ENCODE assay signal across 29 cellular contexts in the genomic region with DNA sequence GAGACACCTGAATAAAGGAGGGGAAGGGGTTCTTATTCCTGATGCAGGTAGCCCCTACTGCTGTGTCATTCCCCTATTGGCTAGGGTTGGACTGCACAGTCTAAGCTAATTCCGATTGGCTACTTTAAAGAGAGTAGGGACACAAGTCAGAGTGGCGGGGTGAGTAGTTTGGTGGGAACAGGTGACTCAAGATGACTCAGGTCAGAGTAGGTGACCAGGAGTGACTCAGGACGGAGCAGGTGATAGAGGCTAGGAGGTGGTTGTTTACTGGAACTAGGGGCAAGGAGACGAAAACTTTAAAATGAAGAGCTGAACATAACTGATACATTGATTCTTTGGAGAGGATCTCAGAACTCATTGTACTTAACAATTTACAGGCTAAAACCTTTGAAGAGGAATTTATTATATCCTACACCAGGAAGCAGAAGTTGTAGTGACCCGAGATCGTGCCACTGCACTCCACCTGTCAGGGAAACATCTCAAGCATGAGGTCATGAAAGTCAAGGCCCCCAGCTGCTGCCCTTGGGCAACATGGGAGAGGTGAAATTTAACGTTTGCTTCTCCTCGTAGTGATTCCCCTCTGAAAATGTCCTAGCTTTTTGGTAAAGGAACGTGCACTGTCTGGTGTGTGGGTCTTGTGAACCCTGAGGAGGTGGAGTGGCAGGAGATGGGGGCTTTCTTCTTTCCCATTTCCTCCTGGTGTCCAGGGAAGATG. TPM values are rescaled to one million over a fixed set of nuclear protein-coding genes. Genes with fewer than 3 reads are reported as not detected.
"Had no signal": no experiment of that assay in that cellular context is flagged by ENCODE, and none has a peak within 500 bp of the region (broad histone marks: within the 10 kb centered on the region; RNA-seq: fewer than 3 reads in every experiment).

No MANE protein-coding gene starts in this region.

- H3K4me1 ChIP-seq: ascending aorta had no signal

- DNase-seq: activated B cell treated with CpG ODN at 0.5 μM for 24 hours; activated CD4-positive, alpha-beta memory T cell treated with anti-CD3 and anti-CD28 coated beads for 36 hours; activated CD4-positive, alpha-beta T cell treated with anti-CD3 and anti-CD28 coated beads for 1 hour; activated CD4-positive, alpha-beta T cell treated with anti-CD3 and anti-CD28 coated beads, Interleukin-2, amount 10 ng/mL, durations not matched to agents 7 days and 5 days; activated CD8-positive, alpha-beta memory T cell treated with anti-CD3 and anti-CD28 coated beads for 24 hours; activated effector memory CD4-positive, alpha-beta T cell treated with anti-CD3 and anti-CD28 coated beads, Interleukin-2, amount 50 U/mL, for 16 hours; activated naive CD4-positive, alpha-beta T cell treated with Interleukin-2 at 50 U/mL for 16 hours; activated naive CD8-positive, alpha-beta T cell treated with anti-CD3 and anti-CD28 coated beads, Interleukin-2, amount 50 U/mL, for 24 hours; activated T-cell treated with anti-CD3 and anti-CD28 coated beads, Interleukin-2, amount 50 U/mL, for 4 hours; amniotic stem cell; body of pancreas; Kasumi-1; KBM-7; NCI-H1092 treated with DMSO at 0.1 percent for 48 hours; NCI-H1436; NCI-H1694 treated with DMSO at 0.1 percent for 48 hours; NCI-H2081; NCI-H510A treated with DMSO at 0.1 percent for 48 hours; NCI-H69; PC-9; SIG-M5; T-cell; T-helper 2 cell; T1000 had no signal

- H3K36me3 ChIP-seq: ascending aorta, cardiac muscle cell had no signal

- H3K27ac ChIP-seq: ascending aorta, body of pancreas, cardiac muscle cell, PC-9, SK-N-MC had no signal

- H3K27ac Mint-ChIP-seq: activated B cell treated with CpG ODN at 0.5 μM for 24 hours; activated CD4-positive, alpha-beta memory T cell treated with anti-CD3 and anti-CD28 coated beads for 36 hours; activated CD4-positive, alpha-beta T cell treated with anti-CD3 and anti-CD28 coated beads, Interleukin-2, amount 10 ng/mL, durations not matched to agents 7 days and 5 days; activated naive CD4-positive, alpha-beta T cell treated with anti-CD3 and anti-CD28 coated beads, Interleukin-2, amount 50 U/mL, for 72 hours; activated naive CD8-positive, alpha-beta T cell treated with anti-CD3 and anti-CD28 coated beads, Interleukin-2, amount 50 U/mL, for 24 hours; T-cell had no signal

- H3K4me3 Mint-ChIP-seq: activated B cell treated with CpG ODN at 0.5 μM for 24 hours; activated CD4-positive, alpha-beta memory T cell treated with anti-CD3 and anti-CD28 coated beads for 36 hours; activated CD4-positive, alpha-beta T cell treated with anti-CD3 and anti-CD28 coated beads, Interleukin-2, amount 10 ng/mL, durations not matched to agents 7 days and 5 days; activated naive CD8-positive, alpha-beta T cell treated with anti-CD3 and anti-CD28 coated beads, Interleukin-2, amount 50 U/mL, for 24 hours; activated T-cell treated with anti-CD3 and anti-CD28 coated beads, Interleukin-2, amount 50 U/mL, for 4 hours; T-cell had no signal

- ATAC-seq: activated naive CD4-positive, alpha-beta T cell treated with anti-CD3 and anti-CD28 coated beads, Interleukin-2, amount 50 U/mL, for 72 hours; activated naive CD8-positive, alpha-beta T cell treated with anti-CD3 and anti-CD28 coated beads, Interleukin-2, amount 50 U/mL, for 24 hours; activated T-cell treated with anti-CD3 and anti-CD28 coated beads, Interleukin-2, amount 50 U/mL, for 4 hours; body of pancreas; T-cell had no signal

- H3K27me3 ChIP-seq: ascending aorta, body of pancreas, cardiac muscle cell had no signal

- H3K9me3 ChIP-seq: ascending aorta, body of pancreas had no signal

- H3K4me3 ChIP-seq: ascending aorta, body of pancreas, cardiac muscle cell, PC-9, SK-N-MC had no signal

- H3K4me1 Mint-ChIP-seq: activated CD4-positive, alpha-beta T cell treated with anti-CD3 and anti-CD28 coated beads, Interleukin-2, amount 10 ng/mL, durations not matched to agents 7 days and 5 days had no signal

RNA-seq across cellular contexts. Expression of gene PRKAG3, which starts 54.2 kb away (rescaled TPM):
- total RNA-seq: activated B cell treated with CpG ODN at 0.5 μM for 24 hours; activated CD4-positive, alpha-beta memory T cell treated with anti-CD3 and anti-CD28 coated beads for 36 hours; activated CD4-positive, alpha-beta T cell treated with anti-CD3 and anti-CD28 coated beads, Interleukin-2, amount 10 ng/mL, durations not matched to agents 7 days and 5 days; activated naive CD4-positive, alpha-beta T cell treated with anti-CD3 and anti-CD28 coated beads, Interleukin-2, amount 50 U/mL, for 72 hours; activated T-cell treated with anti-CD3 and anti-CD28 coated beads, Interleukin-2, amount 50 U/mL, for 4 hours; ascending aorta; body of pancreas; cardiac muscle cell; PC-9; RPMI7951; T-cell had no signal
